Comparison of ENCODE assay signal across 1 cellular context in the genomic region with DNA sequence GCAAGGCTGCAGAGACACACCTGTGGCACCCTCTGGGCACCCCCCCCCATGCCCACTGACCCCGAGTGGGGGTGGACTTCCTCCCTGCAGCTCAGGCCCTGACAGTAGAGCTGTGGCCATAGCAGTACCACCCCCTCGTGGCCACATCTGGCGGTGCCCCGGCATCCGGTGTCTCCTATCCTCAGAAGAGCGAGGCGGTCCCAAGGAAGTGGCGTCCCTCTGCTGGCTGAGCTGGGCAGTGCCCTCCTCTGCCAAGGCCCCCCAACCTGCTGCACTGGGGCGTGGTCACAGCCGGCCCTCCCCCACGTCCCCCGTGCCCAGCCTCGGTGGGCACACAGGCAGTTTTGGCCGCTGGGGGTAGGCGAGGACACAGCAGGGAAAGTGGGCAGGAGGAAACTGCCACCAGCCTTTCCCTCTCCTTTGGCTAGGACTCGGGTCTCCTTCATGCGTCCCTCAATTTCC.
TF ChIP-seq lines count a peak whose summit lies in the region.

No MANE protein-coding gene starts in this region.

TF ChIP-seq in K562, 482 proteins besides CTCF, POLR2A, EP300 and RAD21:
- TF ChIP-seq STAG1 (CRISPR knock-in tag; IDR thresholded peaks at IDR 0.05; ENCODE audit: borderline replicate concordance) (peak; percentile 58; the same call in 1 of the 2 replicates), NR4A1 (CRISPR knock-in tag; IDR thresholded peaks at IDR 0.05) (no peak), NR4A1 (tag; IDR thresholded peaks at IDR 0.05) (no peak), MAFF (IDR thresholded peaks at IDR 0.05; ENCODE audit: low read length) (no peak), CHD4 (IDR thresholded peaks at IDR 0.05; ENCODE audit: insufficient read depth, insufficient replicate concordance, low read depth, low read length, poor library complexity, severe bottlenecking) (no peak), SP1 (CRISPR knock-in tag; IDR thresholded peaks at IDR 0.05) (peak; percentile 71), XRCC5 (IDR thresholded peaks at IDR 0.05; ENCODE audit: low read depth, low read length) (no peak), ETV1 (tag; conservative IDR thresholded peaks at IDR 0.05; ENCODE audit: low read depth) (peak; percentile 93), TOE1 (IDR thresholded peaks at IDR 0.05; ENCODE audit: borderline replicate concordance) (no peak), TOE1 (CRISPR knock-in tag; IDR thresholded peaks at IDR 0.05; ENCODE audit: borderline replicate concordance, low read depth) (0 out of 2 replicates have a peak, but pooled peaks have one; percentile 38), MAZ (CRISPR knock-in tag; conservative IDR thresholded peaks at IDR 0.05 in 1 of 2, IDR thresholded peaks at IDR 0.05 in 1 of 2) (peak in 1 of 2 experiments; percentile 46; a peak in 1 of 4 replicates), RB1 (IDR thresholded peaks at IDR 0.05; ENCODE audit: low read depth) (peak; percentile 37; the same call in 1 of the 2 replicates), YBX1 (IDR thresholded peaks at IDR 0.05) (no peak), SMC3 (conservative IDR thresholded peaks at IDR 0.05; ENCODE audit: insufficient read depth, low read depth, low read length) (peak; percentile 69), FOXA3 (CRISPR knock-in tag; conservative IDR thresholded peaks at IDR 0.05 in 1 of 2, IDR thresholded peaks at IDR 0.05 in 1 of 2) (0 out of 4 replicates have a peak, but pooled peaks of 1 of the 2 experiments have one; percentile 25), SPI1 (IDR thresholded peaks at IDR 0.05; ENCODE audit: borderline replicate concordance, low read depth, low read length) (peak; percentile 86), GABPB1 (CRISPR knock-in tag; IDR thresholded peaks at IDR 0.05) (peak; percentile 74), ETV5 (CRISPR knock-in tag; IDR thresholded peaks at IDR 0.05; ENCODE audit: low read depth) (peak; percentile 93)
- TF ChIP-seq, protein P1, sequence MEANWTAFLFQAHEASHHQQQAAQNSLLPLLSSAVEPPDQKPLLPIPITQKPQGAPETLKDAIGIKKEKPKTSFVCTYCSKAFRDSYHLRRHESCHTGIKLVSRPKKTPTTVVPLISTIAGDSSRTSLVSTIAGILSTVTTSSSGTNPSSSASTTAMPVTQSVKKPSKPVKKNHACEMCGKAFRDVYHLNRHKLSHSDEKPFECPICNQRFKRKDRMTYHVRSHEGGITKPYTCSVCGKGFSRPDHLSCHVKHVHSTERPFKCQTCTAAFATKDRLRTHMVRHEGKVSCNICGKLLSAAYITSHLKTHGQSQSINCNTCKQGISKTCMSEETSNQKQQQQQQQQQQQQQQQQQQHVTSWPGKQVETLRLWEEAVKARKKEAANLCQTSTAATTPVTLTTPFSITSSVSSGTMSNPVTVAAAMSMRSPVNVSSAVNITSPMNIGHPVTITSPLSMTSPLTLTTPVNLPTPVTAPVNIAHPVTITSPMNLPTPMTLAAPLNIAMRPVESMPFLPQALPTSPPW (CRISPR knock-in tag; IDR thresholded peaks at IDR 0.05) = peak; percentile 49; the same call in 1 of the 2 replicates
- TF ChIP-seq, protein P2, sequence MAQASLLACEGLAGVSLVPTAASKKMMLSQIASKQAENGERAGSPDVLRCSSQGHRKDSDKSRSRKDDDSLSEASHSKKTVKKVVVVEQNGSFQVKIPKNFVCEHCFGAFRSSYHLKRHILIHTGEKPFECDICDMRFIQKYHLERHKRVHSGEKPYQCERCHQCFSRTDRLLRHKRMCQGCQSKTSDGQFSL (CRISPR knock-in tag; IDR thresholded peaks at IDR 0.05) = peak; percentile 98
- TF ChIP-seq, protein P2 (tag; IDR thresholded peaks at IDR 0.05) = peak in 1 of 2 experiments; percentile 91; a peak in 2 of 4 replicates
- TF ChIP-seq, protein P3, sequence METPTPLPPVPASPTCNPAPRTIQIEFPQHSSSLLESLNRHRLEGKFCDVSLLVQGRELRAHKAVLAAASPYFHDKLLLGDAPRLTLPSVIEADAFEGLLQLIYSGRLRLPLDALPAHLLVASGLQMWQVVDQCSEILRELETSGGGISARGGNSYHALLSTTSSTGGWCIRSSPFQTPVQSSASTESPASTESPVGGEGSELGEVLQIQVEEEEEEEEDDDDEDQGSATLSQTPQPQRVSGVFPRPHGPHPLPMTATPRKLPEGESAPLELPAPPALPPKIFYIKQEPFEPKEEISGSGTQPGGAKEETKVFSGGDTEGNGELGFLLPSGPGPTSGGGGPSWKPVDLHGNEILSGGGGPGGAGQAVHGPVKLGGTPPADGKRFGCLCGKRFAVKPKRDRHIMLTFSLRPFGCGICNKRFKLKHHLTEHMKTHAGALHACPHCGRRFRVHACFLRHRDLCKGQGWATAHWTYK (CRISPR knock-in tag; IDR thresholded peaks at IDR 0.05) = no peak
- TF ChIP-seq, protein P4, sequence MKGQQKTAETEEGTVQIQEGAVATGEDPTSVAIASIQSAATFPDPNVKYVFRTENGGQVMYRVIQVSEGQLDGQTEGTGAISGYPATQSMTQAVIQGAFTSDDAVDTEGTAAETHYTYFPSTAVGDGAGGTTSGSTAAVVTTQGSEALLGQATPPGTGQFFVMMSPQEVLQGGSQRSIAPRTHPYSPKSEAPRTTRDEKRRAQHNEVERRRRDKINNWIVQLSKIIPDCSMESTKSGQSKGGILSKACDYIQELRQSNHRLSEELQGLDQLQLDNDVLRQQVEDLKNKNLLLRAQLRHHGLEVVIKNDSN (CRISPR knock-in tag; IDR thresholded peaks at IDR 0.05) = 0 out of 2 replicates have a peak, but pooled peaks have one; percentile 14
- TF ChIP-seq, protein P5, sequence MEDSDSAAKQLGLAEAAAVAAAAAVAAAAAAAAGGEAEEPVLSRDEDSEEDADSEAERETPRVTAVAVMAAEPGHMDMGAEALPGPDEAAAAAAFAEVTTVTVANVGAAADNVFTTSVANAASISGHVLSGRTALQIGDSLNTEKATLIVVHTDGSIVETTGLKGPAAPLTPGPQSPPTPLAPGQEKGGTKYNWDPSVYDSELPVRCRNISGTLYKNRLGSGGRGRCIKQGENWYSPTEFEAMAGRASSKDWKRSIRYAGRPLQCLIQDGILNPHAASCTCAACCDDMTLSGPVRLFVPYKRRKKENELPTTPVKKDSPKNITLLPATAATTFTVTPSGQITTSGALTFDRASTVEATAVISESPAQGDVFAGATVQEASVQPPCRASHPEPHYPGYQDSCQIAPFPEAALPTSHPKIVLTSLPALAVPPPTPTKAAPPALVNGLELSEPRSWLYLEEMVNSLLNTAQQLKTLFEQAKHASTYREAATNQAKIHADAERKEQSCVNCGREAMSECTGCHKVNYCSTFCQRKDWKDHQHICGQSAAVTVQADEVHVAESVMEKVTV (CRISPR knock-in tag; IDR thresholded peaks at IDR 0.05) = peak; percentile 46; the same call in 1 of the 2 replicates
- TF ChIP-seq, protein P6, sequence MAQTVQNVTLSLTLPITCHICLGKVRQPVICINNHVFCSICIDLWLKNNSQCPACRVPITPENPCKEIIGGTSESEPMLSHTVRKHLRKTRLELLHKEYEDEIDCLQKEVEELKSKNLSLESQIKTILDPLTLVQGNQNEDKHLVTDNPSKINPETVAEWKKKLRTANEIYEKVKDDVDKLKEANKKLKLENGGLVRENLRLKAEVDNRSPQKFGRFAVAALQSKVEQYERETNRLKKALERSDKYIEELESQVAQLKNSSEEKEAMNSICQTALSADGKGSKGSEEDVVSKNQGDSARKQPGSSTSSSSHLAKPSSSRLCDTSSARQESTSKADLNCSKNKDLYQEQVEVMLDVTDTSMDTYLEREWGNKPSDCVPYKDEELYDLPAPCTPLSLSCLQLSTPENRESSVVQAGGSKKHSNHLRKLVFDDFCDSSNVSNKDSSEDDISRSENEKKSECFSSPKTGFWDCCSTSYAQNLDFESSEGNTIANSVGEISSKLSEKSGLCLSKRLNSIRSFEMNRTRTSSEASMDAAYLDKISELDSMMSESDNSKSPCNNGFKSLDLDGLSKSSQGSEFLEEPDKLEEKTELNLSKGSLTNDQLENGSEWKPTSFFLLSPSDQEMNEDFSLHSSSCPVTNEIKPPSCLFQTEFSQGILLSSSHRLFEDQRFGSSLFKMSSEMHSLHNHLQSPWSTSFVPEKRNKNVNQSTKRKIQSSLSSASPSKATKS (CRISPR knock-in tag; IDR thresholded peaks at IDR 0.05) = no peak
- TF ChIP-seq, protein P7, sequence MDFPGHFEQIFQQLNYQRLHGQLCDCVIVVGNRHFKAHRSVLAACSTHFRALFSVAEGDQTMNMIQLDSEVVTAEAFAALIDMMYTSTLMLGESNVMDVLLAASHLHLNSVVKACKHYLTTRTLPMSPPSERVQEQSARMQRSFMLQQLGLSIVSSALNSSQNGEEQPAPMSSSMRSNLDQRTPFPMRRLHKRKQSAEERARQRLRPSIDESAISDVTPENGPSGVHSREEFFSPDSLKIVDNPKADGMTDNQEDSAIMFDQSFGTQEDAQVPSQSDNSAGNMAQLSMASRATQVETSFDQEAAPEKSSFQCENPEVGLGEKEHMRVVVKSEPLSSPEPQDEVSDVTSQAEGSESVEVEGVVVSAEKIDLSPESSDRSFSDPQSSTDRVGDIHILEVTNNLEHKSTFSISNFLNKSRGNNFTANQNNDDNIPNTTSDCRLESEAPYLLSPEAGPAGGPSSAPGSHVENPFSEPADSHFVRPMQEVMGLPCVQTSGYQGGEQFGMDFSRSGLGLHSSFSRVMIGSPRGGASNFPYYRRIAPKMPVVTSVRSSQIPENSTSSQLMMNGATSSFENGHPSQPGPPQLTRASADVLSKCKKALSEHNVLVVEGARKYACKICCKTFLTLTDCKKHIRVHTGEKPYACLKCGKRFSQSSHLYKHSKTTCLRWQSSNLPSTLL (IDR thresholded peaks at IDR 0.05) = no peak
- TF ChIP-seq, protein P8, sequence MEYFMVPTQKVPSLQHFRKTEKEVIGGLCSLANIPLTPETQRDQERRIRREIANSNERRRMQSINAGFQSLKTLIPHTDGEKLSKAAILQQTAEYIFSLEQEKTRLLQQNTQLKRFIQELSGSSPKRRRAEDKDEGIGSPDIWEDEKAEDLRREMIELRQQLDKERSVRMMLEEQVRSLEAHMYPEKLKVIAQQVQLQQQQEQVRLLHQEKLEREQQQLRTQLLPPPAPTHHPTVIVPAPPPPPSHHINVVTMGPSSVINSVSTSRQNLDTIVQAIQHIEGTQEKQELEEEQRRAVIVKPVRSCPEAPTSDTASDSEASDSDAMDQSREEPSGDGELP (CRISPR knock-in tag; IDR thresholded peaks at IDR 0.05; ENCODE audit: borderline replicate concordance) = peak; percentile 50; the same call in 1 of the 2 replicates
- TF ChIP-seq, protein P9, sequence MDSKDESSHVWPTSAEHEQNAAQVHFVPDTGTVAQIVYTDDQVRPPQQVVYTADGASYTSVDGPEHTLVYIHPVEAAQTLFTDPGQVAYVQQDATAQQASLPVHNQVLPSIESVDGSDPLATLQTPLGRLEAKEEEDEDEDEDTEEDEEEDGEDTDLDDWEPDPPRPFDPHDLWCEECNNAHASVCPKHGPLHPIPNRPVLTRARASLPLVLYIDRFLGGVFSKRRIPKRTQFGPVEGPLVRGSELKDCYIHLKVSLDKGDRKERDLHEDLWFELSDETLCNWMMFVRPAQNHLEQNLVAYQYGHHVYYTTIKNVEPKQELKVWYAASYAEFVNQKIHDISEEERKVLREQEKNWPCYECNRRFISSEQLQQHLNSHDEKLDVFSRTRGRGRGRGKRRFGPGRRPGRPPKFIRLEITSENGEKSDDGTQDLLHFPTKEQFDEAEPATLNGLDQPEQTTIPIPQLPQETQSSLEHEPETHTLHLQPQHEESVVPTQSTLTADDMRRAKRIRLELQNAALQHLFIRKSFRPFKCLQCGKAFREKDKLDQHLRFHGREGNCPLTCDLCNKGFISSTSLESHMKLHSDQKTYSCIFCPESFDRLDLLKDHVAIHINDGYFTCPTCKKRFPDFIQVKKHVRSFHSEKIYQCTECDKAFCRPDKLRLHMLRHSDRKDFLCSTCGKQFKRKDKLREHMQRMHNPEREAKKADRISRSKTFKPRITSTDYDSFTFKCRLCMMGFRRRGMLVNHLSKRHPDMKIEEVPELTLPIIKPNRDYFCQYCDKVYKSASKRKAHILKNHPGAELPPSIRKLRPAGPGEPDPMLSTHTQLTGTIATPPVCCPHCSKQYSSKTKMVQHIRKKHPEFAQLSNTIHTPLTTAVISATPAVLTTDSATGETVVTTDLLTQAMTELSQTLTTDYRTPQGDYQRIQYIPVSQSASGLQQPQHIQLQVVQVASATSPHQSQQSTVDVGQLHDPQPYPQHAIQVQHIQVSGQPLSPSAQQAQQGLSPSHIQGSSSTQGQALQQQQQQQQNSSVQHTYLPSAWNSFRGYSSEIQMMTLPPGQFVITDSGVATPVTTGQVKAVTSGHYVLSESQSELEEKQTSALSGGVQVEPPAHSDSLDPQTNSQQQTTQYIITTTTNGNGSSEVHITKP (IDR thresholded peaks at IDR 0.05; ENCODE audit: partially characterized antibody) = no peak
